Comparison of ENCODE assay signal across 2 cellular contexts in genomic region chr17:38619451-38619795, GRCh38.
TF ChIP-seq lines count a peak whose summit lies in the region.

No MANE protein-coding gene starts in this region.

TF ChIP-seq in HepG2, 621 proteins besides CTCF, POLR2A, EP300 and RAD21 (continues in another document):
- no peak for TF ChIP-seq ZNF552 (CRISPR knock-in tag; IDR thresholded peaks at IDR 0.05; ENCODE audit: borderline replicate concordance)
- no peak for TF ChIP-seq ZNF597 (CRISPR knock-in tag; IDR thresholded peaks at IDR 0.05)
- no peak for TF ChIP-seq PBX3 (CRISPR knock-in tag; IDR thresholded peaks at IDR 0.05; ENCODE audit: borderline replicate concordance)
- TF ChIP-seq ZZZ3 (CRISPR knock-in tag; IDR thresholded peaks at IDR 0.05; ENCODE audit: borderline replicate concordance), result 0 out of 2 replicates have a peak, but pooled peaks have one; percentile 19
- TF ChIP-seq ZC3H4 (CRISPR knock-in tag; IDR thresholded peaks at IDR 0.05; ENCODE audit: borderline replicate concordance), result 0 out of 2 replicates have a peak, but pooled peaks have one; percentile 61
- no peak for TF ChIP-seq ATRX (CRISPR knock-in tag; IDR thresholded peaks at IDR 0.05; ENCODE audit: borderline replicate concordance)
- no peak for TF ChIP-seq ZHX1 (CRISPR knock-in tag; IDR thresholded peaks at IDR 0.05; ENCODE audit: low read depth)
- 0 out of 2 replicates have a peak, but pooled peaks have one; percentile 6 for TF ChIP-seq BRD4 (CRISPR knock-in tag; IDR thresholded peaks at IDR 0.05)
- TF ChIP-seq REXO4 (CRISPR knock-in tag; IDR thresholded peaks at IDR 0.05; ENCODE audit: borderline replicate concordance), result no peak
- 0 out of 2 replicates have a peak, but pooled peaks have one; percentile 16 for TF ChIP-seq ZNF230 (CRISPR knock-in tag; IDR thresholded peaks at IDR 0.05)
- peak; percentile 18; the same call in 1 of the 2 replicates for TF ChIP-seq CEBPB (IDR thresholded peaks at IDR 0.05; ENCODE audit: borderline replicate concordance, low read depth, low read length)
- no peak for TF ChIP-seq IKZF4 (CRISPR knock-in tag; IDR thresholded peaks at IDR 0.05; ENCODE audit: borderline replicate concordance, low read depth, not compliant biosample characterization)
- TF ChIP-seq RCOR2 (CRISPR knock-in tag; IDR thresholded peaks at IDR 0.05), result peak; percentile 75; the same call in 1 of the 2 replicates
- peak; percentile 79; the same call in 1 of the 2 replicates for TF ChIP-seq KDM1A (CRISPR knock-in tag; IDR thresholded peaks at IDR 0.05)
- peak; percentile 36 for TF ChIP-seq ZMYM4 (CRISPR knock-in tag; IDR thresholded peaks at IDR 0.05)
- 0 out of 2 replicates have a peak, but pooled peaks have one; percentile 67 for TF ChIP-seq ADNP (CRISPR knock-in tag; IDR thresholded peaks at IDR 0.05)
- TF ChIP-seq ZIK1 (CRISPR knock-in tag; IDR thresholded peaks at IDR 0.05; ENCODE audit: borderline replicate concordance, low read depth), result peak; percentile 27; the same call in 1 of the 2 replicates
- peak; percentile 29; the same call in 1 of the 2 replicates for TF ChIP-seq THRA (CRISPR knock-in tag; IDR thresholded peaks at IDR 0.05; ENCODE audit: borderline replicate concordance)
- peak; percentile 72 for TF ChIP-seq ZMYM3 (CRISPR knock-in tag; IDR thresholded peaks at IDR 0.05)
- TF ChIP-seq MTERF4 (CRISPR knock-in tag; IDR thresholded peaks at IDR 0.05), result 0 out of 2 replicates have a peak, but pooled peaks have one; percentile 77
- no peak for TF ChIP-seq ZNF224 (CRISPR knock-in tag; IDR thresholded peaks at IDR 0.05)
- TF ChIP-seq MXD1 (CRISPR knock-in tag; IDR thresholded peaks at IDR 0.05), result no peak
- peak; percentile 8 for TF ChIP-seq HDAC1 (CRISPR knock-in tag; IDR thresholded peaks at IDR 0.05)
- TF ChIP-seq TCF7L2 (IDR thresholded peaks at IDR 0.05; ENCODE audit: low read depth, low read length), result no peak

TF ChIP-seq in HEK293, 187 proteins besides CTCF, POLR2A, EP300 and RAD21:
- no peak for TF ChIP-seq KLF9 (tag by site-specific recombination; IDR thresholded peaks at IDR 0.05; ENCODE audit: low read depth)
- peak; percentile 93 for TF ChIP-seq ZNF664 (tag by site-specific recombination; IDR thresholded peaks at IDR 0.05)
TF ChIP-seq in HEK293: peak in this region for 1.
